25 cellular contexts compared by ENCODE assay signal in the genomic region with DNA sequence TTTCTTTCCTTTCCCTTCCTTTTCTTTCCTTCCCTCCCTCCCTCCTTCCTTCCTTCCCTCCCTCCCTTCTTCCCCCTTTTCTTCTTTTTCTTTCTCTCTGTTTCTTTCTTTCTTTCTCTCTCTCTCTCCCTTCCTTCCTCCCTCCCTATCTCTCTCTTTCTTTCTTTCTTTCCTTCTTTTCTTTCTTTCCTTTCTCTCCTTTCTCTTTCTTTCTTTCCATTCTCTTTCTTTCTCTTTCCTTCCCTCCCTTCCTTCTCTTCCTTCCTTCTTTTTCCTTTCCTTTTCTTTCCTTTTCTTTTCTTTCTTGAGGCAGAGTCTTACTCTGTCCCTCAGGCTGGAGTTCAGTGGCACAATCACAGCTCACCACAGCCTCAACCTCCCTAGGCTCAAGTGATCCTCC. TPM values are rescaled to one million over a fixed set of nuclear protein-coding genes. Genes with fewer than 3 reads are reported as not detected.
DNase-seq lines count a peak whose midpoint lies in the region; ATAC-seq and FAIRE-seq lines count a peak whose summit lies in the region.
"Had no signal": no experiment of that assay in that cellular context is flagged by ENCODE, and none has a peak within 500 bp of the region (broad histone marks: within the 10 kb centered on the region; RNA-seq: fewer than 3 reads in every experiment).

No MANE protein-coding gene starts in this region.

- no peak for ATAC-seq in activated CD8-positive, alpha-beta memory T cell treated with anti-CD3 and anti-CD28 coated beads, Interleukin-2, amount 10 ng/mL, durations not matched to agents 7 days and 5 days
- ATAC-seq in activated T-helper 17 cell treated with anti-CD3 and anti-CD28 coated beads, Interleukin-2, amount 50 U/mL, for 72 hours (replicated peaks): no peak
- no peak for ATAC-seq in stimulated activated effector memory CD8-positive, alpha-beta T cell treated with anti-CD3 and anti-CD28 coated beads, Interleukin-12 subunit alpha, Interleukin-12 subunit beta, amount 100 ng/mL, for 72 hours
- ATAC-seq in GM21825 (IDR thresholded peaks at IDR 0.05; ENCODE audit: unreplicated experiment): no peak
- ATAC-seq in HG02981 (IDR thresholded peaks at IDR 0.05; ENCODE audit: unreplicated experiment): no peak
- ATAC-seq: PC-3 had no signal

- CTCF ChIA-PET in activated CD8-positive, alpha-beta memory T cell treated with anti-CD3 and anti-CD28 coated beads, Interleukin-2, amount 10 ng/mL, durations not matched to agents 7 days and 5 days (lab: Charles Lee): no interaction called here

- H3K27me3 Mint-ChIP-seq in activated CD8-positive, alpha-beta memory T cell treated with anti-CD3 and anti-CD28 coated beads, Interleukin-2, amount 10 ng/mL, durations not matched to agents 7 days and 5 days: no peaks in the 10 kb centered on the region
- no peaks in the 10 kb centered on the region for H3K27me3 Mint-ChIP-seq in activated T-helper 17 cell treated with anti-CD3 and anti-CD28 coated beads, Interleukin-2, amount 50 U/mL, for 72 hours
- H3K27me3 Mint-ChIP-seq: CD4-positive, alpha-beta T cell had no signal

- peak overlapping the region; percentile 0 for H3K27ac Mint-ChIP-seq in activated CD8-positive, alpha-beta memory T cell treated with anti-CD3 and anti-CD28 coated beads, Interleukin-2, amount 10 ng/mL, durations not matched to agents 7 days and 5 days
- H3K27ac Mint-ChIP-seq in activated T-helper 17 cell treated with anti-CD3 and anti-CD28 coated beads, Interleukin-2, amount 50 U/mL, for 72 hours: peak overlapping the region; percentile 62
- peak overlapping the region; percentile 55 for H3K27ac Mint-ChIP-seq in stimulated activated effector memory CD8-positive, alpha-beta T cell treated with anti-CD3 and anti-CD28 coated beads, Interleukin-12 subunit alpha, Interleukin-12 subunit beta, amount 100 ng/mL, for 72 hours
- H3K27ac Mint-ChIP-seq: CD4-positive, alpha-beta T cell had no signal

- H3K4me1 Mint-ChIP-seq in activated CD8-positive, alpha-beta memory T cell treated with anti-CD3 and anti-CD28 coated beads, Interleukin-2, amount 10 ng/mL, durations not matched to agents 7 days and 5 days: peaks cover 5% of the 10 kb centered on the region
- peaks cover 6% of the 10 kb centered on the region for H3K4me1 Mint-ChIP-seq in activated T-helper 17 cell treated with anti-CD3 and anti-CD28 coated beads, Interleukin-2, amount 50 U/mL, for 72 hours
- H3K4me1 Mint-ChIP-seq in stimulated activated effector memory CD8-positive, alpha-beta T cell treated with anti-CD3 and anti-CD28 coated beads, Interleukin-12 subunit alpha, Interleukin-12 subunit beta, amount 100 ng/mL, for 72 hours: peaks cover 13% of the 10 kb centered on the region

- H3K4me3 Mint-ChIP-seq in activated CD8-positive, alpha-beta memory T cell treated with anti-CD3 and anti-CD28 coated beads, Interleukin-2, amount 10 ng/mL, durations not matched to agents 7 days and 5 days: no peak overlapping the region
- no peak overlapping the region for H3K4me3 Mint-ChIP-seq in activated T-helper 17 cell treated with anti-CD3 and anti-CD28 coated beads, Interleukin-2, amount 50 U/mL, for 72 hours
- no peak overlapping the region for H3K4me3 Mint-ChIP-seq in stimulated activated effector memory CD8-positive, alpha-beta T cell treated with anti-CD3 and anti-CD28 coated beads, Interleukin-12 subunit alpha, Interleukin-12 subunit beta, amount 100 ng/mL, for 72 hours
- H3K4me3 Mint-ChIP-seq: CD4-positive, alpha-beta T cell had no signal

- peak; percentile 12 for FAIRE-seq in GM18507 (lab: Jason Lieb, UNC)
- FAIRE-seq: GM19239, H54 had no signal

- H3K9me3 Mint-ChIP-seq in activated CD8-positive, alpha-beta memory T cell treated with anti-CD3 and anti-CD28 coated beads, Interleukin-2, amount 10 ng/mL, durations not matched to agents 7 days and 5 days (ENCODE audit: low read depth): no peaks in the 10 kb centered on the region
- H3K9me3 Mint-ChIP-seq in activated T-helper 17 cell treated with anti-CD3 and anti-CD28 coated beads, Interleukin-2, amount 50 U/mL, for 72 hours: no peaks in the 10 kb centered on the region
- H3K9me3 Mint-ChIP-seq in stimulated activated effector memory CD8-positive, alpha-beta T cell treated with anti-CD3 and anti-CD28 coated beads, Interleukin-12 subunit alpha, Interleukin-12 subunit beta, amount 100 ng/mL, for 72 hours: no peaks in the 10 kb centered on the region
- H3K9me3 Mint-ChIP-seq: CD4-positive, alpha-beta T cell had no signal

- peaks cover 39% of the 10 kb centered on the region for H3K36me3 Mint-ChIP-seq in activated CD8-positive, alpha-beta memory T cell treated with anti-CD3 and anti-CD28 coated beads, Interleukin-2, amount 10 ng/mL, durations not matched to agents 7 days and 5 days
- H3K36me3 Mint-ChIP-seq in activated T-helper 17 cell treated with anti-CD3 and anti-CD28 coated beads, Interleukin-2, amount 50 U/mL, for 72 hours (ENCODE audit: low read depth): no peaks in the 10 kb centered on the region
- peaks cover 47% of the 10 kb centered on the region for H3K36me3 Mint-ChIP-seq in stimulated activated effector memory CD8-positive, alpha-beta T cell treated with anti-CD3 and anti-CD28 coated beads, Interleukin-12 subunit alpha, Interleukin-12 subunit beta, amount 100 ng/mL, for 72 hours

- no peak for DNase-seq in activated CD8-positive, alpha-beta memory T cell treated with anti-CD3 and anti-CD28 coated beads, Interleukin-2, amount 10 ng/mL, durations not matched to agents 7 days and 5 days
- no peak for DNase-seq in activated CD8-positive, alpha-beta memory T cell treated with anti-CD3 and anti-CD28 coated beads for 24 hours
- DNase-seq in GM18507 (ENCODE audit: extremely low spot score, insufficient read length, low read depth) (no peak), OCI-M1 (lab: John Stamatoyannopoulos, UW) (no peak)
- DNase-seq in stimulated activated effector memory CD8-positive, alpha-beta T cell treated with anti-CD3 and anti-CD28 coated beads, Interleukin-12 subunit alpha, Interleukin-12 subunit beta, amount 100 ng/mL, for 72 hours (ENCODE audit: low spot score in 2 of 2): no peak
- DNase-seq: 8988T; AML-193; CD4-positive, alpha-beta T cell; COR-L47; DMS 273 treated with DMSO at 0.1 percent for 48 hours; DMS79 treated with DMSO at 0.1 percent for 48 hours; NCI-H1092; NCI-H1436; NCI-H187 treated with DMSO at 0.1 percent for 48 hours; NCI-H2107; NCI-H446 treated with DMSO at 0.1 percent for 48 hours; NCI-H526 treated with DMSO at 0.1 percent for 48 hours; PC-3; Right ventricle myocardium superior; SW 1271 had no signal

RNA-seq across cellular contexts. Expression of a gene that starts 31.0 kb away (rescaled TPM):
- 10 to 100 TPM; 23.3 to 30.8 TPM for total RNA-seq in activated CD8-positive, alpha-beta memory T cell treated with anti-CD3 and anti-CD28 coated beads, Interleukin-2, amount 10 ng/mL, durations not matched to agents 7 days and 5 days
- total RNA-seq in activated T-helper 17 cell treated with anti-CD3 and anti-CD28 coated beads, Interleukin-2, amount 50 U/mL, for 72 hours: 10 to 100 TPM; 22.6 to 24.6 TPM

RNA-seq across cellular contexts. Expression of a gene that starts 33.1 kb away (rescaled TPM):
- 10 to 100 TPM; 36.5 to 55.9 TPM for total RNA-seq in activated CD8-positive, alpha-beta memory T cell treated with anti-CD3 and anti-CD28 coated beads, Interleukin-2, amount 10 ng/mL, durations not matched to agents 7 days and 5 days
- 10 to 100 TPM; 24.3 to 24.8 TPM for total RNA-seq in activated T-helper 17 cell treated with anti-CD3 and anti-CD28 coated beads, Interleukin-2, amount 50 U/mL, for 72 hours

RNA-seq across cellular contexts. Expression of a gene that starts 34.3 kb away (rescaled TPM):
- total RNA-seq in activated CD8-positive, alpha-beta memory T cell treated with anti-CD3 and anti-CD28 coated beads, Interleukin-2, amount 10 ng/mL, durations not matched to agents 7 days and 5 days: 100 to 1,000 TPM in 1 of 2 experiments, 10 to 100 TPM in 1; 68.7 to 103 TPM
- 10 to 100 TPM in 1 of 2 donors, 1 to 10 TPM in 1; 8.6 to 64.2 TPM for total RNA-seq in activated T-helper 17 cell treated with anti-CD3 and anti-CD28 coated beads, Interleukin-2, amount 50 U/mL, for 72 hours
- total RNA-seq: PC-3 had no signal

Comparison
In these comparisons a context has a peak if more than half of its experiments do, and no peak if none do; other contexts are left out.
1. H3K27ac Mint-ChIP-seq: peak in every context shown above with its lines; median percentile 62 in activated T-helper 17 cell treated with anti-CD3 and anti-CD28 coated beads, Interleukin-2, amount 50 U/mL, for 72 hours; 55 in stimulated activated effector memory CD8-positive, alpha-beta T cell treated with anti-CD3 and anti-CD28 coated beads, Interleukin-12 subunit alpha, Interleukin-12 subunit beta, amount 100 ng/mL, for 72 hours; 0 in activated CD8-positive, alpha-beta memory T cell treated with anti-CD3 and anti-CD28 coated beads, Interleukin-2, amount 10 ng/mL, durations not matched to agents 7 days and 5 days.